8 cellular contexts compared by ENCODE assay signal in genomic region chr3:152302521-152303021, GRCh38. TPM values are rescaled to one million over a fixed set of nuclear protein-coding genes. Genes with fewer than 3 reads are reported as not detected.
DNase-seq lines count a peak whose midpoint lies in the region; ATAC-seq and TF ChIP-seq lines count a peak whose summit lies in the region.

No MANE protein-coding gene starts in this region.

- DNase-seq in HS-27A (ENCODE audit: low read depth) = peak; percentile 64
- peak; percentile 83 for DNase-seq in adipocyte (ENCODE audit: low read depth)
- DNase-seq in left lung = peak in 1 of 2 donors; percentile 81
- DNase-seq in upper lobe of left lung = peak in 1 of 2 donors; percentile 88
- no peak for DNase-seq in islet precursor cell
- no peak for DNase-seq in GF-D8 (lab: John Stamatoyannopoulos, UW)

- H3K9ac ChIP-seq in ES-I3 (ENCODE audit: low read depth, low read length) (peak overlapping the region; percentile 27; the same call in 1 of the 2 replicates), adipocyte (ENCODE audit: low read length) (peak overlapping the region; percentile 77)

- ATAC-seq in GM21528 (IDR thresholded peaks at IDR 0.05; ENCODE audit: low FRiP score, unreplicated experiment) (peak; percentile 70), left lung (peak; percentile 69), upper lobe of left lung (ENCODE audit: low FRiP score in 2 of 2) (peak; percentile 70 to 75)

- H3K9me3 ChIP-seq in ES-I3 (ENCODE audit: control insufficient read depth, insufficient read depth, low read length) = no peaks in the 10 kb centered on the region
- no peaks in the 10 kb centered on the region for H3K9me3 ChIP-seq in adipocyte (ENCODE audit: control insufficient read depth, low read length)
- no peaks in the 10 kb centered on the region for H3K9me3 ChIP-seq in left lung
- H3K9me3 ChIP-seq in upper lobe of left lung = no peaks in the 10 kb centered on the region

- H3K4me1 ChIP-seq in ES-I3 (ENCODE audit: insufficient read depth, low read length) (peaks cover 42% of the 10 kb centered on the region), adipocyte (ENCODE audit: control insufficient read depth, insufficient read depth, low read length) (peaks cover 72% of the 10 kb centered on the region), left lung (peaks cover 49 to 97% of the 10 kb centered on the region in 2 donors), upper lobe of left lung (peaks cover 60 to 92% (median 83%) of the 10 kb centered on the region in 4 donors)

- H3K4me3 ChIP-seq in adipocyte (ENCODE audit: low read length) = peak overlapping the region; percentile 78
- no peak overlapping the region for H3K4me3 ChIP-seq in left lung
- peak overlapping the region in 2 of 4 donors; percentile 15 to 30 for H3K4me3 ChIP-seq in upper lobe of left lung

- TF ChIP-seq CTCF in left lung (IDR thresholded peaks at IDR 0.05) = no peak
- TF ChIP-seq CTCF in upper lobe of left lung (IDR thresholded peaks at IDR 0.05) = no peak

- TF ChIP-seq EP300 in upper lobe of left lung (IDR thresholded peaks at IDR 0.05) = peak in 1 of 4 donors; percentile 74

- peak overlapping the region; percentile 45 to 71 for H3K27ac ChIP-seq in left lung
- H3K27ac ChIP-seq in upper lobe of left lung = peak overlapping the region; percentile 53 to 89 (median 60)

- intact Hi-C loops in left lung (cut with DNase I) = no loop called here

- TF ChIP-seq POLR2A in upper lobe of left lung (IDR thresholded peaks at IDR 0.05) = no peak

- H3K36me3 ChIP-seq in ES-I3 (ENCODE audit: insufficient read depth, low read length) = no peaks in the 10 kb centered on the region
- peaks cover 10% of the 10 kb centered on the region for H3K36me3 ChIP-seq in adipocyte (ENCODE audit: control insufficient read depth, insufficient read depth, low read length, severe bottlenecking)
- peaks cover 0 to 15% of the 10 kb centered on the region in 2 donors for H3K36me3 ChIP-seq in left lung
- H3K36me3 ChIP-seq in upper lobe of left lung = peaks cover 0 to 23% (median 0%) of the 10 kb centered on the region in 4 donors

- H3K27me3 ChIP-seq in adipocyte (replicated peaks; ENCODE audit: control insufficient read depth, insufficient read depth, low read length) (no peaks in the 10 kb centered on the region), left lung (no peaks in the 10 kb centered on the region), upper lobe of left lung (no peaks in the 10 kb centered on the region)

- WGBS in upper lobe of left lung, 2 donors = 35 to 38% methylated on average over 4 of the region's 4 CpGs

RNA-seq across cellular contexts. Expression of gene MBNL1, which starts 33.8 kb away (rescaled TPM):
- total RNA-seq in left lung (100 to 1,000 TPM; 226 to 246 TPM), upper lobe of left lung (100 to 1,000 TPM; 231 to 506 (median 357) TPM)

Comparison
In these comparisons a context has a peak if more than half of its experiments do, and no peak if none do; other contexts are left out.
1. DNase-seq: peak in HS-27A (single experiment) and adipocyte (single experiment); none in islet precursor cell (single experiment) and GF-D8 (single experiment).
2. Peak in every context shown above with its lines, with median percentiles within 50 percentile points of each other: ATAC-seq.